ENCODE assay signal across 8 cellular contexts in the genomic region with DNA sequence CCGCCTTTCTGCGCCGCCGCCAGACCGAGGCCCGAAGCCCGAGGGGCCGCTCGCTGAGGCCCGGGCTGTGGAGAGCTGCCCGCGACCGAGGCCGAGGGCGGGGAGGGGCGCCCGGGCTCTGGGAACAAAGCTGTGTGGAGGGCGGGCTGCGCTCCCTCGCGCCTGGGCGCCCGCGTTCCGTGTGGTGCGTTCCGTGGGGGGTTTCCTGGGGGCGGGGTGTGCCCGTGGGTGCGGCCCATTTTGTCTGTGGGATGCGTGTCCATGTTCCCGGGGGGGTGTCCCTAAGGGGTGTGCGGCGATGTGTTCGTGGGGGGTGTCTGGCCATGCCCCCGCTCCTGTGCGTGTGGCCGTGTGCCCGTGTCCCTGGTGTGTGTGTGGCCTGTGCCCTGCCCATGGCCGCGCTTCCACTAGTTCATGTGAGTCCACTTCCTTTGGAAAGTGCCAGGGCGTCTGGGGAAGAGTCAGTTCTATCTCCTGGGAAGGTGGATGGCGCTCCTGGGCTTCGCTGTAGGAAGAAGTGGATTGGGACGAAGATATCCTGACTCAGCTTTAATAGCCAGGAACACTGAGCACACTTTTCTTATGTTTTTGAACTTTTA. TPM values are rescaled to one million over a fixed set of nuclear protein-coding genes. Genes with fewer than 3 reads are reported as not detected.
A peak's percentile ranks its signal among the peaks of the same experiment; 100 is the strongest.
DNase-seq lines count a peak whose midpoint lies in the region; ATAC-seq and TF ChIP-seq lines count a peak whose summit lies in the region.

No MANE protein-coding gene starts in this region.

- H3K4me1 Mint-ChIP-seq in activated B cell treated with CpG ODN at 0.5 μM for 24 hours = peaks cover 29% of the 10 kb centered on the region

- TF ChIP-seq CTCF in activated B cell treated with CpG ODN at 0.5 μM for 24 hours (IDR thresholded peaks at IDR 0.05) (no peak), choroid plexus epithelial cell (conservative IDR thresholded peaks at IDR 0.05; ENCODE audit: low read depth, low read length) (peak; percentile 6), lung (IDR thresholded peaks at IDR 0.05; ENCODE audit: control extremely low read depth, extremely low read depth) (no peak)

- peak overlapping the region; percentile 86 for H3K27ac ChIP-seq in HUES6 (ENCODE audit: low read depth, low read length)
- H3K27ac ChIP-seq in lung (ENCODE audit: low read depth in 1 of 2, low read length in 1 of 2) = peak overlapping the region; percentile 65 to 72

- 1 to 2% methylated on average over 37 to 45 of the region's 45 CpGs for WGBS in lung, 2 donors

- intact Hi-C loops in activated B cell treated with CpG ODN at 0.5 μM for 24 hours (cut with micrococcal nuclease) = loop anchor here (1.0 kb wide), 3 partner anchors 28 to 66 kb away; partner anchors contain the start of genes CRAMP1, IFT140 and MAPK8IP3

- ATAC-seq in activated B cell treated with CpG ODN at 0.5 μM for 24 hours (ENCODE audit: low read depth) (peak; percentile 12), lung (ENCODE audit: insufficient read depth, low FRiP score) (peak; percentile 14)

- POLR2A ChIA-PET in activated B cell treated with CpG ODN at 0.5 μM for 24 hours (lab: Charles Lee) = interaction anchor here (0.7 to 2.7 kb wide), 20 partner anchors 22 to 697 kb away, joined by 3 to 49 read pairs (median 6); partner anchors contain the start of genes CRAMP1, EME2, IFT140 and MAPK8IP3

- peak overlapping the region; percentile 76 for H3K27ac Mint-ChIP-seq in activated B cell treated with CpG ODN at 0.5 μM for 24 hours

- peaks cover 49% of the 10 kb centered on the region for H3K36me3 ChIP-seq in HUES6 (ENCODE audit: control insufficient read depth, insufficient read depth, low read length)
- H3K36me3 ChIP-seq in lung (ENCODE audit: control insufficient read depth in 2 of 2, insufficient read depth in 2 of 2, low read length in 2 of 2) = peaks cover 0 to 19% of the 10 kb centered on the region in 2 donors

- CTCF ChIA-PET in activated B cell treated with CpG ODN at 0.5 μM for 24 hours (lab: Charles Lee) = interaction anchor here (0.8 to 3.4 kb wide), 4 partner anchors 27 to 315 kb away, joined by 3 to 16 read pairs (median 4); partner anchors contain the start of gene MAPK8IP3

- peak overlapping the region; percentile 92 for H3K4me3 ChIP-seq in HUES6 (ENCODE audit: low read depth, low read length)
- peak overlapping the region; percentile 79 for H3K4me3 ChIP-seq in choroid plexus epithelial cell (ENCODE audit: low read depth, low read length)
- H3K4me3 ChIP-seq in lung = peak overlapping the region; percentile 76

- H3K9me3 Mint-ChIP-seq in activated B cell treated with CpG ODN at 0.5 μM for 24 hours = no peaks in the 10 kb centered on the region

- peak overlapping the region; percentile 94 for H3K9ac ChIP-seq in HUES6 (ENCODE audit: low read length)

- H3K9me3 ChIP-seq in HUES6 (ENCODE audit: control insufficient read depth, insufficient read depth, low read depth, low read length) (no peaks in the 10 kb centered on the region), lung (ENCODE audit: control insufficient read depth in 2 of 2, insufficient read depth in 1 of 2, low read length in 1 of 2) (no peaks in the 10 kb centered on the region)

- DNase-seq in NCI-H2029 (lab: John Stamatoyannopoulos, UW) (peak; percentile 24), NCI-H2029 treated with DMSO at 0.1 percent for 48 hours (lab: John Stamatoyannopoulos, UW) (no peak), activated B cell treated with CpG ODN at 0.5 μM for 24 hours (peak; percentile 50), choroid plexus epithelial cell (ENCODE audit: low read depth) (peak; percentile 43), lung (ENCODE audit: low spot score) (peak; percentile 38), NCI-H446 treated with DMSO at 0.1 percent for 48 hours (lab: John Stamatoyannopoulos, UW) (no peak)
- DNase-seq in stimulated activated CD4-positive, alpha-beta T cell treated with anti-CD3 and anti-CD28 coated beads, TNF-alpha, amount 100 ng/mL, for 48 hours (ENCODE audit: low read depth in 3 of 3) = peak in 2 of 3 donors; percentile 3 to 38

- peaks cover 19% of the 10 kb centered on the region; the same call in 1 of the 2 replicates for H3K4me1 ChIP-seq in HUES6 (ENCODE audit: control insufficient read depth, insufficient read depth, low read length)
- H3K4me1 ChIP-seq in lung (ENCODE audit: control insufficient read depth in 2 of 2, insufficient read depth in 2 of 2, low read length in 2 of 2) = peaks cover 0 to 5% of the 10 kb centered on the region in 2 donors

- H3K36me3 Mint-ChIP-seq in activated B cell treated with CpG ODN at 0.5 μM for 24 hours (ENCODE audit: low read depth) = peaks cover 43% of the 10 kb centered on the region

- H3K27me3 ChIP-seq in HUES6 (ENCODE audit: control insufficient read depth, insufficient read depth, low read length) (no peaks in the 10 kb centered on the region), lung (ENCODE audit: control insufficient read depth, insufficient read depth) (no peaks in the 10 kb centered on the region)

- H3K4me3 Mint-ChIP-seq in activated B cell treated with CpG ODN at 0.5 μM for 24 hours = peak overlapping the region; percentile 89

- no peaks in the 10 kb centered on the region for H3K27me3 Mint-ChIP-seq in activated B cell treated with CpG ODN at 0.5 μM for 24 hours

RNA-seq across cellular contexts. Expression of gene JPT2, which starts 0.5 kb away (rescaled TPM):
- 43.4 and 48.7 TPM in 2 replicates for total RNA-seq in activated B cell treated with CpG ODN at 0.5 μM for 24 hours
- total RNA-seq in lung = 10 to 100 TPM; 53.4 to 71.9 TPM
- polyA plus RNA-seq in lung = 10 to 100 TPM; 28.7 to 49.7 TPM

RNA-seq across cellular contexts. Expression of gene MAPK8IP3, which starts 27.4 kb away (rescaled TPM):
- total RNA-seq in activated B cell treated with CpG ODN at 0.5 μM for 24 hours (157 and 201 TPM in 2 replicates), lung (10 to 100 TPM; 51.5 to 75.7 TPM)
- 10 to 100 TPM; 40.3 to 76.7 TPM for polyA plus RNA-seq in lung

Comparison
In these comparisons a context has a peak if more than half of its experiments do, and no peak if none do; other contexts are left out.
1. DNase-seq: peak in NCI-H2029 (single experiment), activated B cell treated with CpG ODN at 0.5 μM for 24 hours (single experiment), choroid plexus epithelial cell (single experiment), lung (single experiment) and stimulated activated CD4-positive, alpha-beta T cell treated with anti-CD3 and anti-CD28 coated beads, TNF-alpha, amount 100 ng/mL, for 48 hours (2 of 3); none in NCI-H2029 treated with DMSO at 0.1 percent for 48 hours (single experiment) and NCI-H446 treated with DMSO at 0.1 percent for 48 hours (single experiment).
2. Peak in every context shown above with its lines, with median percentiles within 50 percentile points of each other: H3K4me3 ChIP-seq.